Comparison of ENCODE assay signal across 8 cellular contexts in genomic region chr17:18497044-18497443, GRCh38. TPM values are rescaled to one million over a fixed set of nuclear protein-coding genes. Genes with fewer than 3 reads are reported as not detected.
DNase-seq lines count a peak whose midpoint lies in the region; ATAC-seq and TF ChIP-seq lines count a peak whose summit lies in the region.
"Not testable (repeated sequence)": the region's sequence is repeated elsewhere in the genome, so short reads cannot be mapped to it uniquely, and the experiment has no call there.
"Had no signal": no experiment of that assay in that cellular context is flagged by ENCODE, and none has a peak within 500 bp of the region (broad histone marks: within the 10 kb centered on the region; RNA-seq: fewer than 3 reads in every experiment).

No MANE protein-coding gene starts in this region.

- not testable (repeated sequence) for H3K4me2 ChIP-seq in GM23338; mesendoderm (ENCODE audit: low read length)

- not testable (repeated sequence) for H3K4me1 Mint-ChIP-seq in GM23338

- not testable (repeated sequence) for H3K4me3 ChIP-seq in BE2C (ENCODE audit: low read depth, low read length); GM23338; choroid plexus epithelial cell (ENCODE audit: low read depth, low read length); fibroblast of villous mesenchyme (ENCODE audit: low read depth, low read length); mesendoderm (ENCODE audit: low read length); neutrophil (ENCODE audit: low read depth in 1 of 2, low read length in 1 of 2)

- not testable (repeated sequence) for H2BK5ac ChIP-seq in mesendoderm (ENCODE audit: low read length)

- peak overlapping the region; percentile 42 for H3K18ac ChIP-seq in mesendoderm (ENCODE audit: low read length)

- CTCF ChIA-PET in RWPE1 (lab: Yijun Ruan, JAX), result not testable (repeated sequence)

- not testable (repeated sequence) for H3K4me3 Mint-ChIP-seq in GM23338

- not testable (repeated sequence) for H3K4ac ChIP-seq in mesendoderm (ENCODE audit: low read depth, low read length)

- 0 out of 2 replicates have a peak, but pooled peaks have one; percentile 15 for TF ChIP-seq CTCF in BE2C (IDR thresholded peaks at IDR 0.05; ENCODE audit: low read depth, low read length)
- TF ChIP-seq CTCF in GM23338 (conservative IDR thresholded peaks at IDR 0.05; ENCODE audit: low read depth in 2 of 2), result peak; percentile 35 to 44
- peak; percentile 27; the same call in 1 of the 2 replicates for TF ChIP-seq CTCF in RWPE1 (conservative IDR thresholded peaks at IDR 0.05; ENCODE audit: low read depth)
- peak; percentile 50 for TF ChIP-seq CTCF in choroid plexus epithelial cell (conservative IDR thresholded peaks at IDR 0.05; ENCODE audit: low read depth, low read length)
- TF ChIP-seq CTCF in fibroblast of villous mesenchyme (IDR thresholded peaks at IDR 0.05; ENCODE audit: insufficient read depth, low read depth, low read length), result peak; percentile 14
- TF ChIP-seq CTCF in neutrophil (IDR thresholded peaks at IDR 0.05), result peak; percentile 33

- H3K27ac Mint-ChIP-seq in GM23338, result not testable (repeated sequence)

- not testable (repeated sequence) for H2BK120ac ChIP-seq in mesendoderm (ENCODE audit: low read depth, low read length)

- not testable (repeated sequence) for H3K27me3 Mint-ChIP-seq in GM23338 (ENCODE audit: insufficient read depth, low read depth, poor library complexity)

- H3K27me3 ChIP-seq in BE2C; GM23338 (ENCODE audit: insufficient read depth); mesendoderm (ENCODE audit: insufficient read depth, low read length, poor library complexity); neutrophil: not testable (repeated sequence)

- H2AFZ ChIP-seq in GM23338, result not testable (repeated sequence)

- H3K23ac ChIP-seq in mesendoderm (ENCODE audit: low read length), result not testable (repeated sequence)

- H4K8ac ChIP-seq in mesendoderm (ENCODE audit: low read depth, low read length), result not testable (repeated sequence)

- not testable (repeated sequence) for H3K9me2 ChIP-seq in GM23338 (ENCODE audit: insufficient read depth)

- not testable (repeated sequence) for H3K9ac ChIP-seq in mesendoderm (ENCODE audit: low read length)

- not testable (repeated sequence) for H3K36me3 ChIP-seq in BE2C; GM23338 (ENCODE audit: insufficient read depth); mesendoderm (ENCODE audit: control insufficient read depth, insufficient read depth, low read length); neutrophil

- not testable (repeated sequence) for H4K5ac ChIP-seq in mesendoderm (ENCODE audit: low read length)

- POLR2A ChIA-PET in RWPE1 (lab: Yijun Ruan, JAX; ENCODE audit: low non-redundant PET), result not testable (repeated sequence)

- no CpG with 5 or more reads among the region's 6 CpGs for WGBS in mesendoderm (ENCODE audit: extremely low coverage, insufficient coverage, low lambda C conversion rate)

- not testable (repeated sequence) for H3K27ac ChIP-seq in GM23338 (ENCODE audit: low read depth); RWPE1; mesendoderm (ENCODE audit: low read depth, low read length); neutrophil

- H3K79me2 ChIP-seq in GM23338 (replicated peaks; ENCODE audit: insufficient read depth); mesendoderm (ENCODE audit: control insufficient read depth, insufficient read depth, low read length): not testable (repeated sequence)

- not testable (repeated sequence) for DNase-seq in BE2C; GM23338 (ENCODE audit: low spot score); RWPE1 (ENCODE audit: low spot score); choroid plexus epithelial cell (ENCODE audit: low read depth); fibroblast of villous mesenchyme (ENCODE audit: low read depth); mesendoderm

- not testable (repeated sequence) for H3K9me3 ChIP-seq in BE2C, neutrophil

- H2BK15ac ChIP-seq in mesendoderm (replicated peaks; ENCODE audit: low read depth), result not testable (repeated sequence)

- not testable (repeated sequence) for H3K9me3 Mint-ChIP-seq in GM23338

- H3F3A ChIP-seq in GM23338 (replicated peaks; ENCODE audit: low read depth), result not testable (repeated sequence)

- ATAC-seq in GM23338, result peak; percentile 38

- H3K79me1 ChIP-seq in mesendoderm (ENCODE audit: low read length), result not testable (repeated sequence)

- H3K36me3 Mint-ChIP-seq in GM23338 (ENCODE audit: low read depth), result not testable (repeated sequence)

- H3K56ac ChIP-seq in mesendoderm (ENCODE audit: low read length), result peak overlapping the region; percentile 30

- not testable (repeated sequence) for H2AK5ac ChIP-seq in mesendoderm (ENCODE audit: low read length)

- H3K4me1 ChIP-seq in BE2C; GM23338 (ENCODE audit: insufficient read depth); mesendoderm (ENCODE audit: control insufficient read depth, low read depth, low read length); neutrophil (ENCODE audit: control insufficient read depth in 1 of 2, insufficient read depth in 1 of 2, low read depth in 1 of 2, low read length in 1 of 2): not testable (repeated sequence)

- not testable (repeated sequence) for H4K20me1 ChIP-seq in GM23338 (replicated peaks; ENCODE audit: insufficient read depth)

RNA-seq across cellular contexts. Expression of gene LGALS9C, which starts 20.5 kb away (rescaled TPM):
- polyA plus RNA-seq in BE2C (2012; ENCODE audit: insufficient read depth, insufficient read length, low read depth), result not detected
- total RNA-seq in GM23338 (2014; rRNA removed; shearing (Covaris generic)), result not detected in 2 replicates
- 0.24 TPM in 1 of 2 replicates, not detected in the other for polyA plus RNA-seq in GM23338 (2016; fragmentation: Nextera tagmentation; extraction: Ambion mirVana)
- total RNA-seq in fibroblast of villous mesenchyme, result not detected in 2 replicates
- polyA plus RNA-seq in mesendoderm (2013, experiment 1 of 2), result 0.24 TPM
- 0.35 TPM for polyA plus RNA-seq in mesendoderm (2013, experiment 2 of 2)
- total RNA-seq: CD8-positive, alpha-beta memory T cell had no signal
- polyA plus RNA-seq: CD8-positive, alpha-beta memory T cell had no signal
